13 cellular contexts compared by ENCODE assay signal in genomic region chr17:6551909-6552768, GRCh38. TPM values are rescaled to one million over a fixed set of nuclear protein-coding genes. Genes with fewer than 3 reads are reported as not detected.
DNase-seq lines count a peak whose midpoint lies in the region; ATAC-seq and TF ChIP-seq lines count a peak whose summit lies in the region.
"Had no signal": no experiment of that assay in that cellular context is flagged by ENCODE, and none has a peak within 500 bp of the region (broad histone marks: within the 10 kb centered on the region; RNA-seq: fewer than 3 reads in every experiment).

No MANE protein-coding gene starts in this region.

- BruUV-seq in Calu3 (replicated peaks; lab: Mats Ljungman, UMichigan) = TSS peak; percentile 66

- H3K9me3 ChIP-seq in mucosa of stomach (ENCODE audit: control insufficient read depth, low read length) (no peaks in the 10 kb centered on the region), WERI-Rb-1 (ENCODE audit: severe bottlenecking) (no peaks in the 10 kb centered on the region)
- H3K9me3 ChIP-seq: SJCRH30 had no signal

- CTCF ChIA-PET in Calu3 (lab: Charles Lee) = interaction anchor here (0.5 kb wide), 1 partner anchor 28 kb away, joined by 3 read pairs; no protein-coding TSS in a partner anchor

- peak overlapping the region; percentile 61 for H3K4me3 Mint-ChIP-seq in Calu3 (ENCODE audit: low read depth, unreplicated experiment)

- H3K4me3 ChIP-seq in mucosa of stomach (ENCODE audit: low read length) (no peak overlapping the region), WERI-Rb-1 (ENCODE audit: low read depth, low read length) (no peak overlapping the region)
- H3K4me3 ChIP-seq: SJCRH30 had no signal

- H3K27ac ChIP-seq in WERI-Rb-1 = no peak overlapping the region

- peaks cover 58% of the 10 kb centered on the region for H3K4me1 ChIP-seq in mucosa of stomach (ENCODE audit: control insufficient read depth, insufficient read depth, low read length)

- DNase-seq in Calu3 = peak; percentile 84
- peak; percentile 11 for DNase-seq in NCI-H1694 (lab: John Stamatoyannopoulos, UW)
- peak; percentile 77 for DNase-seq in cerebellar cortex (ENCODE audit: low spot score)
- DNase-seq in germinal center (ENCODE audit: low spot score) = no peak
- no peak for DNase-seq in WERI-Rb-1
- no peak for DNase-seq in Kasumi-1 (lab: John Stamatoyannopoulos, UW)
- DNase-seq: activated CD4-positive, alpha-beta T cell treated with anti-CD3 and anti-CD28 coated beads for 48 hours; left cardiac atrium; NCI-H146; SJCRH30; stimulated activated CD8-positive, alpha-beta memory T cell treated with anti-CD3 and anti-CD28 coated beads, Interleukin-4, amount 100 ng/mL, for 48 hours had no signal

- H3K36me3 Mint-ChIP-seq in Calu3 (ENCODE audit: insufficient read depth, unreplicated experiment) = peaks cover 38% of the 10 kb centered on the region

- H3K36me3 ChIP-seq in mucosa of stomach (ENCODE audit: control insufficient read depth, insufficient read depth, low read length) (no peaks in the 10 kb centered on the region), WERI-Rb-1 (no peaks in the 10 kb centered on the region)
- H3K36me3 ChIP-seq: SJCRH30 had no signal

- H3K9ac ChIP-seq in mucosa of stomach (ENCODE audit: low read length) = peak overlapping the region; percentile 66

- no peak for TF ChIP-seq CTCF in Calu3 (IDR thresholded peaks at IDR 0.05; ENCODE audit: unreplicated experiment)
- no peak for TF ChIP-seq CTCF in WERI-Rb-1 (IDR thresholded peaks at IDR 0.05; ENCODE audit: low read depth, low read length)

- H3K4me1 Mint-ChIP-seq in Calu3 (ENCODE audit: low read depth, unreplicated experiment) = peaks cover 28% of the 10 kb centered on the region

- intact Hi-C loops in Calu3 (cut with micrococcal nuclease; ENCODE audit: unreplicated experiment) = loop anchor here (5.0 kb wide), 2 partner anchors 45 to 80 kb away; no protein-coding TSS in a partner anchor

- no peak for ATAC-seq in GM21515 (IDR thresholded peaks at IDR 0.05; ENCODE audit: unreplicated experiment)

- peaks cover 16% of the 10 kb centered on the region for H3K27me3 ChIP-seq in mucosa of stomach (ENCODE audit: control insufficient read depth, insufficient read depth, low read length)
- H3K27me3 ChIP-seq in WERI-Rb-1 (ENCODE audit: insufficient read depth, low read depth, severe bottlenecking) = peaks cover 8% of the 10 kb centered on the region
- H3K27me3 ChIP-seq: SJCRH30 had no signal

- peak overlapping the region; percentile 94 for H3K27ac Mint-ChIP-seq in Calu3 (ENCODE audit: unreplicated experiment)

- no peaks in the 10 kb centered on the region for H3K27me3 Mint-ChIP-seq in Calu3 (ENCODE audit: unreplicated experiment)

- H3K9me3 Mint-ChIP-seq in Calu3 (ENCODE audit: low read depth, unreplicated experiment) = no peaks in the 10 kb centered on the region

RNA-seq across cellular contexts. Expression of gene PITPNM3, which starts 4.2 kb away (rescaled TPM):
- 10.3 and 10.7 TPM in 2 replicates for total RNA-seq in Calu3 (2022)

Comparison
In these comparisons a context has a peak if more than half of its experiments do, and no peak if none do; other contexts are left out.
1. DNase-seq: peak in Calu3 (single experiment), NCI-H1694 (single experiment) and cerebellar cortex (single experiment); none in germinal center (single experiment), WERI-Rb-1 (single experiment) and Kasumi-1 (0 of 2).